7 cellular contexts compared by ENCODE assay signal in the genomic region with DNA sequence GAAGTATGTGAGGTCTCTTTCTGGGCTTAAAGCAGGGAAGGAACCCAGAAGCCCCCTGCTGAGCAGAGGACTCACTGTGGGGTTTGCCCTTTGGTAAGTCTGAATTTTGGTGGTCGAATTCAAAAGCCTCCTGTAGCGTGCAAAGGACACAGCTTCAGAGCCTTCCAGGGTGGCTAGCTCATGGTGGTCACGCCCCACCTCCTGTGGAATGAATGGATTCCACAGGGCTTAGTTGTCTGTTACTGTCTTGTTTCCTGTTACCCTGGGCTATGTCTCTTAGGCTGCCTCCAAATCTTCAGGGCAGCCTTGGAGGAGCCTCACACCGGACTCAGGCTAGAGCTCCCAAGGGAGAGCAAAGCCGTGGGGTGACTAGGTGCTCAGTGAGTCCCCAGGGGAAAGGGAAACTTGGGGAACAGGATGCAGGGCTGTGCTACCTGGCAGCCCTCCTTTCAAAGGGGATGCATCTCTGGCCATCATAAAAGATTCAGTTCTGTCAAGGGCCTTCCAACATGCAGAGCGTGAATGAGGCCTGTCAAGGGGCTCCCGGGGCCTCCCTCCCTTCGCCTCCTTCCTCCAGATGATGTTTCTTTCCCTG.
DNase-seq lines count a peak whose midpoint lies in the region; ATAC-seq and TF ChIP-seq lines count a peak whose summit lies in the region.

No MANE protein-coding gene starts in this region.

- H3K4me1 Mint-ChIP-seq in CD4-positive, alpha-beta memory T cell = peaks cover 6 to 14% (median 8%) of the 10 kb centered on the region in 4 donors

- no peak overlapping the region for H3K27ac ChIP-seq in WERI-Rb-1
- no peak overlapping the region for H3K27ac ChIP-seq in CD4-positive, alpha-beta memory T cell (ENCODE audit: low read depth, low read length)

- H3K36me3 Mint-ChIP-seq in CD4-positive, alpha-beta memory T cell = no peaks in the 10 kb centered on the region

- H3K4me3 ChIP-seq in astrocyte of the spinal cord (ENCODE audit: low read depth, low read length) (peak overlapping the region; percentile 44), skeletal muscle satellite cell (ENCODE audit: low read length) (peak overlapping the region; percentile 67), WERI-Rb-1 (ENCODE audit: low read depth, low read length) (no peak overlapping the region; the same call in 1 of the 2 replicates)
- H3K4me3 ChIP-seq in CD4-positive, alpha-beta memory T cell (ENCODE audit: low read length in 2 of 2) = no peak overlapping the region

- H3K4me1 ChIP-seq in skeletal muscle satellite cell (ENCODE audit: control insufficient read depth, insufficient read depth, low read length) = peaks cover 22% of the 10 kb centered on the region
- H3K4me1 ChIP-seq in CD4-positive, alpha-beta memory T cell (ENCODE audit: insufficient read depth, low read length) = peaks cover 7% of the 10 kb centered on the region

- peak overlapping the region in 2 of 8 donors; percentile 39 to 83 for H3K4me3 Mint-ChIP-seq in CD4-positive, alpha-beta memory T cell

- CTCF ChIA-PET in CD4-positive, alpha-beta memory T cell (lab: Charles Lee; ENCODE audit: partially characterized antibody) = interaction anchor here (0.7 to 10.5 kb wide), 29 partner anchors 9 to 1850 kb away, joined by 3 to 326 read pairs (median 4); a partner anchor contains a TSS

- H3K9me3 ChIP-seq in skeletal muscle satellite cell (replicated peaks; ENCODE audit: low read length) (no peaks in the 10 kb centered on the region), WERI-Rb-1 (ENCODE audit: severe bottlenecking) (no peaks in the 10 kb centered on the region)
- H3K9me3 ChIP-seq in CD4-positive, alpha-beta memory T cell (ENCODE audit: control insufficient read depth in 1 of 2, low read length in 2 of 2) = no peaks in the 10 kb centered on the region

- no peak for TF ChIP-seq CTCF in astrocyte of the spinal cord (IDR thresholded peaks at IDR 0.05; ENCODE audit: low read depth, low read length)
- TF ChIP-seq CTCF in WERI-Rb-1 (IDR thresholded peaks at IDR 0.05; ENCODE audit: low read depth, low read length) = no peak

- H3K27me3 Mint-ChIP-seq in CD4-positive, alpha-beta memory T cell = peaks cover 8 to 27% of the 10 kb centered on the region in 2 donors

- H3K36me3 ChIP-seq in skeletal muscle satellite cell (ENCODE audit: insufficient read depth, low read length) = no peaks in the 10 kb centered on the region
- no peaks in the 10 kb centered on the region for H3K36me3 ChIP-seq in WERI-Rb-1
- H3K36me3 ChIP-seq in CD4-positive, alpha-beta memory T cell (ENCODE audit: insufficient read depth, low read length) = no peaks in the 10 kb centered on the region

- ATAC-seq in GM19397 (IDR thresholded peaks at IDR 0.05; ENCODE audit: unreplicated experiment) (peak; percentile 7), HG03175 (IDR thresholded peaks at IDR 0.05; ENCODE audit: unreplicated experiment) (peak; percentile 1)

- no peaks in the 10 kb centered on the region for H3K9me3 Mint-ChIP-seq in CD4-positive, alpha-beta memory T cell

- intact Hi-C loops in CD4-positive, alpha-beta memory T cell (cut with micrococcal nuclease) = loop anchor here (10.0 kb wide), 1 partner anchor 395 kb away; no protein-coding TSS in a partner anchor

- POLR2A ChIA-PET in CD4-positive, alpha-beta memory T cell (lab: Charles Lee; ENCODE audit: partially characterized antibody) = interaction anchor here (0.6 to 1.0 kb wide), 3 partner anchors 206 to 275 kb away, joined by 3 read pairs; no protein-coding TSS in a partner anchor

- H3K27me3 ChIP-seq in skeletal muscle satellite cell (ENCODE audit: control insufficient read depth, insufficient read depth, low read length) (peaks cover 6% of the 10 kb centered on the region), WERI-Rb-1 (ENCODE audit: insufficient read depth, low read depth, severe bottlenecking) (no peaks in the 10 kb centered on the region)
- H3K27me3 ChIP-seq in CD4-positive, alpha-beta memory T cell (ENCODE audit: insufficient read depth, low read length) = no peaks in the 10 kb centered on the region

- in situ Hi-C loops in astrocyte of the spinal cord (cut with HindIII; ENCODE audit: low sequenced_read_pairs) = no loop called here

- H3K27ac Mint-ChIP-seq in CD4-positive, alpha-beta memory T cell = no peak overlapping the region

- H3K4me2 ChIP-seq in skeletal muscle satellite cell (ENCODE audit: low read length) = peak overlapping the region; percentile 87

- H3K9ac ChIP-seq in skeletal muscle satellite cell (ENCODE audit: low read depth, low read length) = peak overlapping the region; percentile 78

- peak; percentile 90 for DNase-seq in astrocyte of the spinal cord (ENCODE audit: low read depth, low spot score)
- DNase-seq in WERI-Rb-1 = no peak
- no peak for DNase-seq in CD4-positive, alpha-beta memory T cell
- DNase-seq in DMS114 treated with DMSO at 0.1 percent for 48 hours (lab: John Stamatoyannopoulos, UW; ENCODE audit: unreplicated experiment) = no peak

Comparison
In these comparisons a context has a peak if more than half of its experiments do, and no peak if none do; other contexts are left out.
1. H3K4me3 ChIP-seq: peak in astrocyte of the spinal cord (single experiment) and skeletal muscle satellite cell (single experiment); none in WERI-Rb-1 (single experiment) and CD4-positive, alpha-beta memory T cell (0 of 2).